ENCODE assay signal across 17 cellular contexts in genomic region chr6:131717815-131718214, GRCh38. TPM values are rescaled to one million over a fixed set of nuclear protein-coding genes. Genes with fewer than 3 reads are reported as not detected.
DNase-seq lines count a peak whose midpoint lies in the region; ATAC-seq, FAIRE-seq and TF ChIP-seq lines count a peak whose summit lies in the region.
"Had no signal": no experiment of that assay in that cellular context is flagged by ENCODE, and none has a peak within 500 bp of the region (broad histone marks: within the 10 kb centered on the region; RNA-seq: fewer than 3 reads in every experiment).

No MANE protein-coding gene starts in this region.

- ATAC-seq in HepG2, result peak; percentile 36; the same call in 2 of the 3 replicates
- no peak for ATAC-seq in right lobe of liver
- peak; percentile 55 for ATAC-seq in foreskin keratinocyte
- ATAC-seq in HG03378 (IDR thresholded peaks at IDR 0.05; ENCODE audit: unreplicated experiment), result no peak
- ATAC-seq in GM21423 (IDR thresholded peaks at IDR 0.05; ENCODE audit: unreplicated experiment), result no peak
- ATAC-seq: CD8-positive, alpha-beta T cell; HCT116 had no signal

- DNase-seq in HepG2 (ENCODE audit: low spot score) (peak; percentile 17), right lobe of liver (no peak), NCI-H526 treated with DMSO at 0.1 percent for 48 hours (lab: John Stamatoyannopoulos, UW) (peak; percentile 70), foreskin keratinocyte (peak; percentile 41 to 81), ureter (ENCODE audit: low spot score) (no peak)
- DNase-seq: BE2C; Caco-2; CD8-positive, alpha-beta T cell; GM23248; IMR-90 had no signal

- no peak overlapping the region for H3K9ac ChIP-seq in HepG2 (ENCODE audit: insufficient read depth, low read depth, low read length)
- H3K9ac ChIP-seq: GM23248 had no signal

- BruUV-seq in HepG2 (replicated peaks; lab: Mats Ljungman, UMichigan), result no TSS peak

- H3K27me3 ChIP-seq in HepG2 (ENCODE audit: control insufficient read depth in 1 of 2, insufficient read depth in 2 of 2, low read length in 2 of 2) (no peaks in the 10 kb centered on the region), right lobe of liver (no peaks in the 10 kb centered on the region), foreskin keratinocyte (no peaks in the 10 kb centered on the region)
- H3K27me3 ChIP-seq: BE2C had no signal

- intact Hi-C loops in HepG2 (cut with micrococcal nuclease; ENCODE audit: unreplicated experiment), result no loop called here
- intact Hi-C loops in right lobe of liver (cut with DNase I), result no loop called here

- POLR2A ChIA-PET in HepG2 (lab: Yijun Ruan, JAX), result no interaction called here

- FAIRE-seq in HepG2 (lab: Jason Lieb, UNC), result no peak
- FAIRE-seq: A204.1, H54 had no signal

- H3K79me2 ChIP-seq in HepG2 (ENCODE audit: insufficient read depth, low read length), result no peaks in the 10 kb centered on the region

- TF ChIP-seq RAD21 in HepG2 (CRISPR knock-in tag; IDR thresholded peaks at IDR 0.05), result no peak

- H3K36me3 ChIP-seq in HepG2 (replicated peaks in 1 of 2; ENCODE audit: control insufficient read depth in 1 of 2, insufficient read depth in 2 of 2, low read length in 2 of 2) (peaks cover 9 to 30% of the 10 kb centered on the region in 2 experiments), right lobe of liver (no peaks in the 10 kb centered on the region)
- H3K36me3 ChIP-seq: BE2C had no signal

- H3K4me3 ChIP-seq in HepG2 (replicated peaks in 1 of 3; ENCODE audit: insufficient read depth in 1 of 3, low read depth in 2 of 3, low read length in 3 of 3) (no peak overlapping the region), right lobe of liver (no peak overlapping the region)
- H3K4me3 ChIP-seq: GM23248 had no signal

- 98% methylated on average over 2 of the region's 2 CpGs for WGBS in HepG2 (ENCODE audit: low lambda C conversion rate)
- WGBS in right lobe of liver (ENCODE audit: insufficient coverage, low coverage, low lambda C conversion rate, missing lambda C conversion rate), result 92% methylated on average over 2 of the region's 2 CpGs

- H3K9me3 ChIP-seq in HepG2 (ENCODE audit: low read length) (no peaks in the 10 kb centered on the region), right lobe of liver (no peaks in the 10 kb centered on the region)
- H3K9me3 ChIP-seq: BE2C, Caco-2 had no signal

- H3K4me1 ChIP-seq in HepG2 (ENCODE audit: insufficient read depth, low read length), result no peaks in the 10 kb centered on the region
- H3K4me1 ChIP-seq in right lobe of liver, result no peaks in the 10 kb centered on the region
- H3K4me1 ChIP-seq in foreskin keratinocyte, result no peaks in the 10 kb centered on the region
- H3K4me1 ChIP-seq: BE2C, Caco-2 had no signal

- no peak overlapping the region for H3K27ac ChIP-seq in HepG2 (ENCODE audit: extremely low read length, insufficient read depth, low read length)
- no peak overlapping the region for H3K27ac ChIP-seq in right lobe of liver
- no peak overlapping the region for H3K27ac ChIP-seq in foreskin keratinocyte
- H3K27ac ChIP-seq: GM23248 had no signal

- in situ Hi-C loops in HepG2 (cut with HindIII; ENCODE audit: extremely low pct_ligation_motif_present, low pct_unique_long_range_greater_than_20kb), result no loop called here

- CTCF ChIA-PET in HepG2 (lab: Yijun Ruan, JAX; ENCODE audit: low intra/inter-chr PET ratio, low total read pairs), result no interaction called here

- no peaks in the 10 kb centered on the region; the same call in 1 of the 2 replicates for H4K20me1 ChIP-seq in HepG2 (ENCODE audit: insufficient read depth, low read length)

- H2AFZ ChIP-seq in HepG2 (ENCODE audit: low read length), result no peak overlapping the region
- H2AFZ ChIP-seq: GM23248 had no signal

- no peak for TF ChIP-seq EP300 in HepG2 (IDR thresholded peaks at IDR 0.05; ENCODE audit: low read depth in 2 of 2, low read length in 2 of 2)
- TF ChIP-seq EP300 in HepG2 (CRISPR knock-in tag; IDR thresholded peaks at IDR 0.05; ENCODE audit: borderline replicate concordance), result no peak

- no peak for TF ChIP-seq POLR2A in HepG2 (IDR thresholded peaks at IDR 0.05; ENCODE audit: insufficient read depth in 1 of 2, low read depth in 2 of 2, low read length in 2 of 2)
- no peak for TF ChIP-seq POLR2A in right lobe of liver (IDR thresholded peaks at IDR 0.05)

- TF ChIP-seq CTCF in HepG2 (CRISPR knock-in tag; IDR thresholded peaks at IDR 0.05) (no peak), right lobe of liver (IDR thresholded peaks at IDR 0.05) (no peak), foreskin keratinocyte (conservative IDR thresholded peaks at IDR 0.05) (no peak)

- H3K4me2 ChIP-seq in HepG2 (ENCODE audit: low read depth, low read length), result no peak overlapping the region

TF ChIP-seq in HepG2, 621 proteins besides CTCF, POLR2A, EP300 and RAD21 (continues in another document):
- TF ChIP-seq ZFP36 (IDR thresholded peaks at IDR 0.05; ENCODE audit: borderline replicate concordance, low read depth, low read length, partially characterized antibody), result no peak

RNA-seq across cellular contexts. Expression of gene CTAGE9, which starts 7.0 kb away (rescaled TPM):
- total RNA-seq in HepG2 (2016; rRNA removed; fragmentation: Illumina TruSeq; extraction: Trizol) (not detected in 2 replicates), right lobe of liver (not detected), foreskin keratinocyte (not detected in 2 replicates), ureter (not detected)
- not detected in 2 replicates for total RNA-seq in HepG2 (2016; cell fraction: cytosol; rRNA removed; fragmentation: Illumina TruSeq; extraction: Trizol; ENCODE audit: low read depth)
- total RNA-seq in HepG2 (2016; cell fraction: insoluble cytoplasmic fraction; rRNA removed; fragmentation: Illumina TruSeq; extraction: Trizol), result not detected in 2 replicates
- total RNA-seq in HepG2 (2016; cell fraction: membrane; rRNA removed; fragmentation: Illumina TruSeq; extraction: Trizol), result not detected in 2 replicates
- not detected in 2 replicates for total RNA-seq in HepG2 (2016; cell fraction: nucleus; rRNA removed; fragmentation: Illumina TruSeq; extraction: Trizol)
- polyA plus RNA-seq in HepG2 (2011; rRNA removed) (not detected in 2 replicates), foreskin keratinocyte (not detected in 2 replicates)
- not detected in 2 replicates for polyA plus RNA-seq in HepG2 (2011; cell fraction: cytosol; rRNA removed)
- polyA plus RNA-seq in HepG2 (2011; cell fraction: nucleus; rRNA removed), result not detected in 2 replicates
- 0.12 and 0.30 TPM in 2 replicates for polyA plus RNA-seq in HepG2 (2012)
- polyA plus RNA-seq in HepG2 (2016; cell fraction: cytosol; fragmentation: Illumina TruSeq; extraction: Trizol; ENCODE audit: low read depth), result not detected in 2 replicates
- not detected in 2 replicates for polyA plus RNA-seq in HepG2 (2016; cell fraction: insoluble cytoplasmic fraction; fragmentation: Illumina TruSeq; extraction: Trizol; ENCODE audit: low read depth)
- not detected in 2 replicates for polyA plus RNA-seq in HepG2 (2016; cell fraction: membrane; fragmentation: Illumina TruSeq; extraction: Trizol; ENCODE audit: low read depth)
- polyA plus RNA-seq in HepG2 (2016; cell fraction: nucleus; fragmentation: Illumina TruSeq; extraction: Trizol; ENCODE audit: insufficient read depth, low read depth), result not detected in 2 replicates
- polyA minus RNA-seq in HepG2 (2011; rRNA and poly(A)+ RNA removed; ENCODE audit: low replicate concordance), result not detected in 2 replicates
- polyA minus RNA-seq in HepG2 (2011; cell fraction: cytosol; rRNA and poly(A)+ RNA removed), result not detected in 2 replicates
- polyA minus RNA-seq in HepG2 (2011; cell fraction: nucleus; rRNA and poly(A)+ RNA removed), result not detected in 2 replicates
- total RNA-seq: Caco-2; CD8-positive, alpha-beta T cell; Daoy; GM23248; IMR-90 had no signal
- polyA plus RNA-seq: CD14-positive monocyte, GM23248, IMR-90 had no signal

RNA-seq across cellular contexts. Expression of gene OR2A4, which starts 16.6 kb away (rescaled TPM):
- not detected in 2 replicates for total RNA-seq in HepG2 (2016; rRNA removed; fragmentation: Illumina TruSeq; extraction: Trizol)
- not detected in 2 replicates for total RNA-seq in HepG2 (2016; cell fraction: cytosol; rRNA removed; fragmentation: Illumina TruSeq; extraction: Trizol; ENCODE audit: low read depth)
- total RNA-seq in HepG2 (2016; cell fraction: insoluble cytoplasmic fraction; rRNA removed; fragmentation: Illumina TruSeq; extraction: Trizol), result not detected in 2 replicates
- total RNA-seq in HepG2 (2016; cell fraction: membrane; rRNA removed; fragmentation: Illumina TruSeq; extraction: Trizol), result not detected in 2 replicates
- not detected in 2 replicates for total RNA-seq in HepG2 (2016; cell fraction: nucleus; rRNA removed; fragmentation: Illumina TruSeq; extraction: Trizol)
- 0.04 TPM in 1 of 2 replicates, not detected in the other for polyA plus RNA-seq in HepG2 (2011; rRNA removed)
- polyA plus RNA-seq in HepG2 (2011; cell fraction: cytosol; rRNA removed), result not detected in 2 replicates
- polyA plus RNA-seq in HepG2 (2011; cell fraction: nucleus; rRNA removed), result not detected in 2 replicates
- polyA plus RNA-seq in HepG2 (2012), result 0.25 and 0.27 TPM in 2 replicates
- not detected in 2 replicates for polyA plus RNA-seq in HepG2 (2016; cell fraction: cytosol; fragmentation: Illumina TruSeq; extraction: Trizol; ENCODE audit: low read depth)
- not detected in 2 replicates for polyA plus RNA-seq in HepG2 (2016; cell fraction: insoluble cytoplasmic fraction; fragmentation: Illumina TruSeq; extraction: Trizol; ENCODE audit: low read depth)
- polyA plus RNA-seq in HepG2 (2016; cell fraction: membrane; fragmentation: Illumina TruSeq; extraction: Trizol; ENCODE audit: low read depth), result not detected in 2 replicates
- not detected in 2 replicates for polyA plus RNA-seq in HepG2 (2016; cell fraction: nucleus; fragmentation: Illumina TruSeq; extraction: Trizol; ENCODE audit: insufficient read depth, low read depth)
- not detected in 2 replicates for polyA minus RNA-seq in HepG2 (2011; rRNA and poly(A)+ RNA removed; ENCODE audit: low replicate concordance)
- not detected in 2 replicates for polyA minus RNA-seq in HepG2 (2011; cell fraction: cytosol; rRNA and poly(A)+ RNA removed)
- not detected in 2 replicates for polyA minus RNA-seq in HepG2 (2011; cell fraction: nucleus; rRNA and poly(A)+ RNA removed)
- total RNA-seq in right lobe of liver, result 1 to 10 TPM in 1 of 6 experiments, not detected in 5; 1.6 TPM
- not detected in 2 replicates for total RNA-seq in foreskin keratinocyte
- polyA plus RNA-seq in foreskin keratinocyte, result 1.1 TPM in 1 of 2 replicates, not detected in the other
- not detected for total RNA-seq in ureter
- total RNA-seq: Caco-2; CD8-positive, alpha-beta T cell; Daoy; GM23248; IMR-90 had no signal
- polyA plus RNA-seq: CD14-positive monocyte, GM23248, IMR-90 had no signal

Comparison
In these comparisons a context has a peak if more than half of its experiments do, and no peak if none do; other contexts are left out.
1. ATAC-seq: peak in HepG2 (single experiment) and foreskin keratinocyte (single experiment); none in right lobe of liver (0 of 4), HG03378 (single experiment) and GM21423 (single experiment).
2. DNase-seq: peak in HepG2 (single experiment), NCI-H526 treated with DMSO at 0.1 percent for 48 hours (single experiment) and foreskin keratinocyte (2 of 2); none in right lobe of liver (0 of 3) and ureter (single experiment).